ENCODE assay signal across 8 cellular contexts in genomic region chr11:12893787-12894672, GRCh38.
DNase-seq lines count a peak whose midpoint lies in the region; ATAC-seq and TF ChIP-seq lines count a peak whose summit lies in the region.

No MANE protein-coding gene starts in this region.

- intact Hi-C loops in activated T-helper 2 cell treated with anti-CD3 and anti-CD28 coated beads, Interferon-gamma antibody, Interleukin-2, Interleukin-4, amounts not matched to agents 10 μg/mL and 5 μg/mL and 100 μg/mL, durations not matched to agents 14 hours and 24 hours and 36 hours (cut with micrococcal nuclease), result loop anchor here (2.0 kb wide), 1 partner anchor 563 kb away; no protein-coding TSS in a partner anchor
- intact Hi-C loops in psoas muscle (cut with DNase I), result loop anchor here (2.0 to 10.0 kb wide), 6 partner anchors 149 to 563 kb away; partner anchors contain the start of gene TEAD1 (in 1 of the 2)

- H3K79me2 ChIP-seq in OCI-LY3 (ENCODE audit: low read length), result no peaks in the 10 kb centered on the region

- DNase-seq in EL (peak; percentile 68), HL-60 (ENCODE audit: low read depth in 1 of 2, low spot score in 1 of 2) (peak in 1 of 2 experiments; percentile 17), glomerular endothelial cell (ENCODE audit: extremely low read depth, low read depth, low spot score) (peak; percentile 33), psoas muscle (peak; percentile 49 to 76), cortex of kidney (lab: John Stamatoyannopoulos, UW) (no peak)
- peak; percentile 30 for DNase-seq in activated T-helper 2 cell treated with anti-CD3 and anti-CD28 coated beads, Interferon-gamma antibody, Interleukin-2, Interleukin-4, amounts not matched to agents 10 μg/mL and 5 μg/mL and 100 μg/mL, durations not matched to agents 14 hours and 24 hours and 36 hours (ENCODE audit: low spot score)

- H3K4me3 ChIP-seq in HL-60 (replicated peaks; ENCODE audit: insufficient read depth, low read length) (no peak overlapping the region), OCI-LY3 (ENCODE audit: low read length) (no peak overlapping the region), psoas muscle (no peak overlapping the region)

- TF ChIP-seq CTCF in HL-60 (IDR thresholded peaks at IDR 0.05; ENCODE audit: insufficient read depth, low read length) (peak; percentile 69), OCI-LY3 (IDR thresholded peaks at IDR 0.05; ENCODE audit: low read depth, low read length) (peak; percentile 81), psoas muscle (IDR thresholded peaks at IDR 0.05) (peak; percentile 91)

- H3K27me3 Mint-ChIP-seq in activated T-helper 2 cell treated with anti-CD3 and anti-CD28 coated beads, Interferon-gamma antibody, Interleukin-2, Interleukin-4, amounts not matched to agents 10 μg/mL and 5 μg/mL and 100 μg/mL, durations not matched to agents 14 hours and 24 hours and 36 hours (ENCODE audit: low read depth), result peaks cover 15% of the 10 kb centered on the region

- no peak overlapping the region for H2AFZ ChIP-seq in OCI-LY3 (ENCODE audit: low read depth, low read length)

- no peaks in the 10 kb centered on the region for H3K27me3 ChIP-seq in HL-60 (ENCODE audit: insufficient read depth, poor library complexity, severe bottlenecking)
- peaks cover 28% of the 10 kb centered on the region for H3K27me3 ChIP-seq in OCI-LY3 (ENCODE audit: low read depth, low read length)
- no peaks in the 10 kb centered on the region for H3K27me3 ChIP-seq in psoas muscle (ENCODE audit: insufficient read depth in 3 of 3, low read length in 2 of 3)

- ATAC-seq in psoas muscle (no peak), HG03196 (IDR thresholded peaks at IDR 0.05; ENCODE audit: unreplicated experiment) (no peak)

- WGBS in psoas muscle, 3 donors, result 49 to 57% (median 50%) methylated on average over 12 of the region's 12 CpGs

- H3K27ac ChIP-seq in HL-60 (replicated peaks), result no peak overlapping the region
- H3K27ac ChIP-seq in OCI-LY3 (ENCODE audit: low read length), result no peak overlapping the region
- H3K27ac ChIP-seq in psoas muscle, result peak overlapping the region; percentile 70

- H3K36me3 Mint-ChIP-seq in activated T-helper 2 cell treated with anti-CD3 and anti-CD28 coated beads, Interferon-gamma antibody, Interleukin-2, Interleukin-4, amounts not matched to agents 10 μg/mL and 5 μg/mL and 100 μg/mL, durations not matched to agents 14 hours and 24 hours and 36 hours (ENCODE audit: low read depth), result no peaks in the 10 kb centered on the region

- H3K4me1 ChIP-seq in OCI-LY3 (ENCODE audit: low read length) (no peaks in the 10 kb centered on the region), psoas muscle (peaks cover 54% of the 10 kb centered on the region)

- H3K4me2 ChIP-seq in OCI-LY3 (ENCODE audit: low read length), result no peak overlapping the region

- no peaks in the 10 kb centered on the region for H3K4me1 Mint-ChIP-seq in activated T-helper 2 cell treated with anti-CD3 and anti-CD28 coated beads, Interferon-gamma antibody, Interleukin-2, Interleukin-4, amounts not matched to agents 10 μg/mL and 5 μg/mL and 100 μg/mL, durations not matched to agents 14 hours and 24 hours and 36 hours (ENCODE audit: low read depth)

- no peaks in the 10 kb centered on the region for H4K20me1 ChIP-seq in OCI-LY3 (ENCODE audit: insufficient read depth, low read length)

- no peak overlapping the region for H3K4me3 Mint-ChIP-seq in activated T-helper 2 cell treated with anti-CD3 and anti-CD28 coated beads, Interferon-gamma antibody, Interleukin-2, Interleukin-4, amounts not matched to agents 10 μg/mL and 5 μg/mL and 100 μg/mL, durations not matched to agents 14 hours and 24 hours and 36 hours (ENCODE audit: low read depth)

- no peak overlapping the region for H3K27ac Mint-ChIP-seq in activated T-helper 2 cell treated with anti-CD3 and anti-CD28 coated beads, Interferon-gamma antibody, Interleukin-2, Interleukin-4, amounts not matched to agents 10 μg/mL and 5 μg/mL and 100 μg/mL, durations not matched to agents 14 hours and 24 hours and 36 hours

- no peak overlapping the region for H3K9ac ChIP-seq in OCI-LY3 (ENCODE audit: low read length)

- H3K9me3 Mint-ChIP-seq in activated T-helper 2 cell treated with anti-CD3 and anti-CD28 coated beads, Interferon-gamma antibody, Interleukin-2, Interleukin-4, amounts not matched to agents 10 μg/mL and 5 μg/mL and 100 μg/mL, durations not matched to agents 14 hours and 24 hours and 36 hours, result no peaks in the 10 kb centered on the region

- H3K9me3 ChIP-seq in OCI-LY3 (ENCODE audit: insufficient read depth, low read length), result no peaks in the 10 kb centered on the region
- no peaks in the 10 kb centered on the region for H3K9me3 ChIP-seq in psoas muscle

- H3K36me3 ChIP-seq in OCI-LY3 (replicated peaks; ENCODE audit: low read depth, low read length) (no peaks in the 10 kb centered on the region), psoas muscle (ENCODE audit: insufficient read depth in 1 of 2, low read depth in 1 of 2) (no peaks in the 10 kb centered on the region)
